Comparison of ENCODE assay signal across 2 cellular contexts in genomic region chr2:35035883-35036282, GRCh38.
TF ChIP-seq lines count a peak whose summit lies in the region.

No MANE protein-coding gene starts in this region.

TF ChIP-seq in SK-N-SH, 30 proteins besides CTCF, POLR2A, EP300 and RAD21 (continued from another document):
- TF ChIP-seq RFX5 (IDR thresholded peaks at IDR 0.05; ENCODE audit: low read length) (no peak), GATA2 (CRISPR knock-in tag; IDR thresholded peaks at IDR 0.05) (no peak), FOSL2 (IDR thresholded peaks at IDR 0.05; ENCODE audit: borderline replicate concordance, low read depth) (no peak), EZH2phosphoT487 (IDR thresholded peaks at IDR 0.05; ENCODE audit: borderline replicate concordance, low read depth) (no peak), IRF3 (IDR thresholded peaks at IDR 0.05; ENCODE audit: low read depth, low read length) (no peak), USF2 (IDR thresholded peaks at IDR 0.05; ENCODE audit: borderline replicate concordance, low read depth, low read length) (no peak), CHD2 (IDR thresholded peaks at IDR 0.05; ENCODE audit: low read length, partially characterized antibody) (no peak), GABPA (IDR thresholded peaks at IDR 0.05; ENCODE audit: low read depth) (no peak), YY1 (IDR thresholded peaks at IDR 0.05; ENCODE audit: low read depth) (no peak), MXI1 (IDR thresholded peaks at IDR 0.05; ENCODE audit: low read depth, low read length) (no peak), SIN3A (IDR thresholded peaks at IDR 0.05; ENCODE audit: borderline replicate concordance, low read depth, low read length) (no peak), MEF2A (IDR thresholded peaks at IDR 0.05; ENCODE audit: borderline replicate concordance, low read depth) (no peak), USF1 (IDR thresholded peaks at IDR 0.05; ENCODE audit: borderline replicate concordance, low read depth) (no peak), ZBTB33 (IDR thresholded peaks at IDR 0.05; ENCODE audit: borderline replicate concordance, low read depth) (no peak), RCOR1 (IDR thresholded peaks at IDR 0.05; ENCODE audit: low read length) (no peak)
TF ChIP-seq in SK-N-SH: peak in this region for 0.

TF ChIP-seq in SK-N-SH treated with all-trans-retinoic acid at 6 μM for 48 hours, 23 proteins besides CTCF, POLR2A, EP300 and RAD21 (continued from another document):
- TF ChIP-seq TOX (CRISPR knock-in tag; IDR thresholded peaks at IDR 0.05; ENCODE audit: borderline replicate concordance) (no peak), ZFP3 (CRISPR knock-in tag; IDR thresholded peaks at IDR 0.05) (no peak), ZFP30 (CRISPR knock-in tag; IDR thresholded peaks at IDR 0.05) (no peak), SNAI2 (CRISPR knock-in tag; IDR thresholded peaks at IDR 0.05) (no peak), OSR1 (CRISPR knock-in tag; IDR thresholded peaks at IDR 0.05) (no peak), ISL1 (CRISPR knock-in tag; IDR thresholded peaks at IDR 0.05) (no peak), RARB (CRISPR knock-in tag; IDR thresholded peaks at IDR 0.05) (no peak), GLIS3 (CRISPR knock-in tag; IDR thresholded peaks at IDR 0.05) (no peak)
